Comparison of ENCODE assay signal across 15 cellular contexts in the genomic region with DNA sequence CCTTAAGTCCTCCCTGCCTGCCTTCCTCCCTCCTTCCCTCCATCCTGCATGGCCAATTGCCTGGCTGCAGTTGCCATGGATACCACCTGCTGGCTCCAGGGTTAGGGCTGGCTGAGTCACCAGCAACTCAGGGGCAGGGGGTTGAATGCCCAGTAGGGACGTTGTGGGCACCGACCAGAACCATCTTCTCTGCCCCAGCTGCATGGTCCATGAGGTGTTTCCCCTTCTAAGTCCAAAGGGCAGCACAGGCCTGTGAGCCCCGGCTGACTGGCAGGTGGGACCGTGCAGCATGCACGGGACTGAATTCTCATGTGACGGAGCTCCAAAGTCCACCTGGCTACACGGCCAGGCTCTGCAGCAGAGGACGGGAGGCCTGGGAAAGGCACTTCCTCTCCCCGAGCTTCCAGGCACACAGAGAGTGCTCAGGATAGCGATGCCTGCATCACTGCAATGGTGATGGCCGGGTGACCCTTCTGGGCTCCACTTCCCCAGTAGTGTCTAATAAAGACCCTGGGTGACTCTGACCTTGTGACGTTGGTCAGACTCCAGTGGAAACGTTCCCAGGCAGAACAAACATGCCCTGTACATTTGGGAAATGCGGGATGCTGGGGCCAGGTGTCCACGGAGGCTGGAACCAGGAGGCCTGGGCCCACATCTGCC. TPM values are rescaled to one million over a fixed set of nuclear protein-coding genes. Genes with fewer than 3 reads are reported as not detected.
A peak's percentile ranks its signal among the peaks of the same experiment; 100 is the strongest.
DNase-seq lines count a peak whose midpoint lies in the region; ATAC-seq, FAIRE-seq and TF ChIP-seq lines count a peak whose summit lies in the region.
"Had no signal": no experiment of that assay in that cellular context is flagged by ENCODE, and none has a peak within 500 bp of the region (broad histone marks: within the 10 kb centered on the region; RNA-seq: fewer than 3 reads in every experiment).

No MANE protein-coding gene starts in this region.

- no peaks in the 10 kb centered on the region for H3K79me2 ChIP-seq in K562 (ENCODE audit: control insufficient read depth, insufficient read depth, low read length)

- FAIRE-seq in K562 (lab: Jason Lieb, UNC) = no peak
- FAIRE-seq: frontal cortex had no signal

- ATAC-seq in K562 (no peak), right lobe of liver (peak; percentile 43 to 71 (median 58)), GM21390 (IDR thresholded peaks at IDR 0.05; ENCODE audit: unreplicated experiment) (no peak), GM21825 (IDR thresholded peaks at IDR 0.05; ENCODE audit: unreplicated experiment) (no peak)

- POLR2A ChIA-PET in K562 (lab: Yijun Ruan, JAX) = interaction anchor here (1.5 kb wide), 1 partner anchor 243 kb away, joined by 3 read pairs; the partner anchor contains the start of gene EXOSC2

- WGBS in K562 (ENCODE audit: insufficient coverage, low coverage, missing lambda C conversion rate) = 30% methylated on average over 15 of the region's 15 CpGs
- WGBS in right lobe of liver (ENCODE audit: insufficient coverage, low coverage, low lambda C conversion rate, missing lambda C conversion rate) = 30% methylated on average over 2 of the region's 15 CpGs

- H3K36me3 Mint-ChIP-seq in type B pancreatic cell = no peaks in the 10 kb centered on the region

- no peak overlapping the region for H3K27ac ChIP-seq in K562 (ENCODE audit: extremely low read depth, low read depth, low read length)
- H3K27ac ChIP-seq in right lobe of liver = peak overlapping the region in 2 of 3 donors; percentile 60 to 99

- intact Hi-C loops in K562 (cut with micrococcal nuclease) (no loop called here), right lobe of liver (cut with DNase I) (no loop called here)

- H3K4me1 ChIP-seq in K562 (replicated peaks in 1 of 2; ENCODE audit: control insufficient read depth in 2 of 2, insufficient read depth in 2 of 2, low read length in 2 of 2) (peaks cover 31 to 44% of the 10 kb centered on the region in 2 experiments), right lobe of liver (peaks cover 0 to 69% (median 34%) of the 10 kb centered on the region in 4 donors)

- no peaks in the 10 kb centered on the region for H3K9me3 Mint-ChIP-seq in type B pancreatic cell
- H3K9me3 Mint-ChIP-seq: activated T-helper 17 cell treated with anti-CD3 and anti-CD28 coated beads, Interleukin-2, amount 50 U/mL, for 72 hours; neural crest cell had no signal

- H3K27me3 ChIP-seq in K562 (ENCODE audit: control insufficient read depth in 2 of 2, insufficient read depth in 2 of 2, low read length in 2 of 2) = no peaks in the 10 kb centered on the region; a peak in 1 of 5 replicates
- no peaks in the 10 kb centered on the region for H3K27me3 ChIP-seq in right lobe of liver

- H3K4me3 Mint-ChIP-seq in type B pancreatic cell = peak overlapping the region; percentile 22
- H3K4me3 Mint-ChIP-seq: activated T-helper 17 cell treated with anti-CD3 and anti-CD28 coated beads, Interleukin-2, amount 50 U/mL, for 72 hours; neural crest cell had no signal

- H3K4me2 ChIP-seq in K562 (ENCODE audit: insufficient read depth, low read length) = no peak overlapping the region

- in situ Hi-C loops in K562 (cut with MboI) = loop anchor here (5.0 to 10.0 kb wide), 2 partner anchors 237 to 414 kb away; no protein-coding TSS in a partner anchor

- no peak for TF ChIP-seq CTCF in K562 (IDR thresholded peaks at IDR 0.05 in 2 of 3, conservative IDR thresholded peaks at IDR 0.05 in 1 of 3; ENCODE audit: insufficient read depth in 2 of 3, low read depth in 1 of 3, low read length in 3 of 3)
- no peak for TF ChIP-seq CTCF in right lobe of liver (IDR thresholded peaks at IDR 0.05)
- no peak for TF ChIP-seq CTCF in type B pancreatic cell (conservative IDR thresholded peaks at IDR 0.05)

- no peak for TF ChIP-seq RAD21 in K562 (CRISPR knock-in tag; conservative IDR thresholded peaks at IDR 0.05 in 1 of 2, IDR thresholded peaks at IDR 0.05 in 1 of 2)

- TF ChIP-seq EP300 in K562 (IDR thresholded peaks at IDR 0.05; ENCODE audit: low read length) = no peak

- H3K27me3 Mint-ChIP-seq in type B pancreatic cell = peaks cover 7% of the 10 kb centered on the region

- H3K9ac ChIP-seq in K562 (ENCODE audit: insufficient read depth in 1 of 2, low read depth in 2 of 2, low read length in 2 of 2) = no peak overlapping the region; a peak in 1 of 4 replicates

- CTCF ChIA-PET in K562 (lab: Yijun Ruan, JAX; ENCODE audit: low intra/inter-chr PET ratio) = no interaction called here

- H3K9me1 ChIP-seq in K562 (ENCODE audit: control insufficient read depth, insufficient read depth, low read length) = no peaks in the 10 kb centered on the region

- peak overlapping the region; percentile 76 for H3K27ac Mint-ChIP-seq in type B pancreatic cell
- H3K27ac Mint-ChIP-seq: activated T-helper 17 cell treated with anti-CD3 and anti-CD28 coated beads, Interleukin-2, amount 50 U/mL, for 72 hours had no signal

- no peak overlapping the region for H3K4me3 ChIP-seq in K562
- peak overlapping the region in 2 of 3 donors; percentile 0 to 2 for H3K4me3 ChIP-seq in right lobe of liver

- no peaks in the 10 kb centered on the region for H3K9me3 ChIP-seq in K562 (replicated peaks; ENCODE audit: control insufficient read depth, insufficient read depth, low read depth, low read length)
- H3K9me3 ChIP-seq in right lobe of liver = no peaks in the 10 kb centered on the region

- no TSS peak for BruUV-seq in K562 (replicated peaks; lab: Mats Ljungman, UMichigan)

- peak; percentile 31 for DNase-seq in NCI-H748 (lab: John Stamatoyannopoulos, UW; ENCODE audit: unreplicated experiment)
- no peak for DNase-seq in NCI-H748 treated with DMSO at 0.1 percent for 48 hours (lab: John Stamatoyannopoulos, UW)
- no peak for DNase-seq in K562 (ENCODE audit: extremely low read depth in 1 of 4, low spot score in 3 of 4)
- DNase-seq in right lobe of liver = peak; percentile 78 to 94 (median 92)
- no peak for DNase-seq in type B pancreatic cell (ENCODE audit: extremely low spot score, unreplicated experiment)
- DNase-seq in CD1c-positive myeloid dendritic cell (ENCODE audit: extremely low spot score) = no peak
- DNase-seq: islet precursor cell; Karpas-422; NCI-H446; stimulated activated CD4-positive, alpha-beta T cell treated with anti-CD3 and anti-CD28 coated beads, Interleukin-12 subunit alpha, Interleukin-12 subunit beta, amount 100 ng/mL, for 4 hours had no signal

- H3K36me3 ChIP-seq in K562 (ENCODE audit: control insufficient read depth, insufficient read depth, low read length) (no peaks in the 10 kb centered on the region), right lobe of liver (peaks cover 0 to 16% (median 4%) of the 10 kb centered on the region in 4 donors)

- H2AFZ ChIP-seq in K562 (ENCODE audit: low read depth, low read length) = no peak overlapping the region

- peaks cover 20% of the 10 kb centered on the region for H3K4me1 Mint-ChIP-seq in type B pancreatic cell (ENCODE audit: unreplicated experiment)
- H3K4me1 Mint-ChIP-seq: activated T-helper 17 cell treated with anti-CD3 and anti-CD28 coated beads, Interleukin-2, amount 50 U/mL, for 72 hours had no signal

- no peaks in the 10 kb centered on the region for H4K20me1 ChIP-seq in K562 (replicated peaks; ENCODE audit: control insufficient read depth, insufficient read depth, low read length)

- TF ChIP-seq POLR2A in K562 (conservative IDR thresholded peaks at IDR 0.05) = no peak
- peak; percentile 52 for TF ChIP-seq POLR2A in right lobe of liver (IDR thresholded peaks at IDR 0.05)

TF ChIP-seq in K562, 482 proteins besides CTCF, POLR2A, EP300 and RAD21:
- peak; percentile 49; the same call in 1 of the 2 replicates for TF ChIP-seq SPI1 (IDR thresholded peaks at IDR 0.05; ENCODE audit: borderline replicate concordance, low read depth, low read length)
- TF ChIP-seq ZNF583 (CRISPR knock-in tag; IDR thresholded peaks at IDR 0.05) = no peak
- 0 out of 2 replicates have a peak, but pooled peaks have one; percentile 2 for TF ChIP-seq RBFOX2 (IDR thresholded peaks at IDR 0.05; ENCODE audit: low read depth, low read length)
- TF ChIP-seq ZNF3 (CRISPR knock-in tag; IDR thresholded peaks at IDR 0.05) = no peak
- no peak for TF ChIP-seq ZNF282 (CRISPR knock-in tag; IDR thresholded peaks at IDR 0.05)
- peak; percentile 82 for TF ChIP-seq RFX1 (IDR thresholded peaks at IDR 0.05)

RNA-seq across cellular contexts. Expression of gene ASS1, which starts 5.7 kb away (rescaled TPM):
- 1.7 and 3.4 TPM in 2 replicates for total RNA-seq in K562 (2011; cell fraction: chromatin; rRNA removed; ENCODE audit: low replicate concordance)
- total RNA-seq in K562 (2011; cell fraction: nucleolus; rRNA removed) = 2.6 and 4.0 TPM in 2 replicates
- total RNA-seq in K562 (2011; cell fraction: nucleoplasm; rRNA removed) = 1.6 and 2.4 TPM in 2 replicates
- total RNA-seq in K562 (2014; rRNA removed) = 4.6 and 4.8 TPM in 2 replicates
- 2.2 and 4.2 TPM in 2 replicates for total RNA-seq in K562 (2014; rRNA removed; fragmentation: Illumina TruSeq; extraction: Trizol)
- total RNA-seq in K562 (2015; rRNA removed; fragmentation: Illumina TruSeq; extraction: Trizol) = 1.5 and 1.7 TPM in 2 replicates
- 3.7 TPM in 2 replicates for total RNA-seq in K562 (2021)
- polyA plus RNA-seq in K562 (2011; rRNA removed) = 2.9 and 4.7 TPM in 2 replicates
- polyA plus RNA-seq in K562 (2011; cell fraction: cytosol; rRNA removed) = 3.0 and 5.3 TPM in 2 replicates
- 1.8 and 3.1 TPM in 2 replicates for polyA plus RNA-seq in K562 (2011; cell fraction: nucleus; rRNA removed)
- polyA plus RNA-seq in K562 (2012) = 2.6 and 82.8 TPM in 2 replicates
- 5.7 and 5.9 TPM in 2 replicates for polyA plus RNA-seq in K562 (2014; fragmentation: Illumina TruSeq; extraction: Trizol)
- 1 to 10 TPM; 1.7 to 3.6 TPM for polyA plus RNA-seq in K562 (2014; fragmentation: Nextera tagmentation; extraction: Ambion mirVana)
- polyA plus RNA-seq in K562 (2014; rRNA removed) = 3.8 and 6.5 TPM in 2 replicates
- 1.8 and 4.5 TPM in 2 replicates for polyA minus RNA-seq in K562 (2011; rRNA and poly(A)+ RNA removed)
- polyA minus RNA-seq in K562 (2011; cell fraction: cytosol; rRNA and poly(A)+ RNA removed) = 13.4 and 14.5 TPM in 2 replicates
- 2.6 and 3.0 TPM in 2 replicates for polyA minus RNA-seq in K562 (2011; cell fraction: nucleus; rRNA and poly(A)+ RNA removed)
- total RNA-seq in right lobe of liver = 1,000 to 10,000 TPM in 3 of 6 experiments, 100 to 1,000 TPM in 3; 437 to 1,278 (median 1,014) TPM
- total RNA-seq in type B pancreatic cell (ENCODE audit: low replicate concordance) = 29.1 and 80.1 TPM in 2 replicates

Comparison
In these comparisons a context has a peak if more than half of its experiments do, and no peak if none do; other contexts are left out.
1. DNase-seq: peak in NCI-H748 (single experiment) and right lobe of liver (3 of 3); none in NCI-H748 treated with DMSO at 0.1 percent for 48 hours (single experiment), K562 (0 of 4), type B pancreatic cell (single experiment) and CD1c-positive myeloid dendritic cell (single experiment).
2. ATAC-seq: peak in right lobe of liver (4 of 4); none in K562 (single experiment), GM21390 (single experiment) and GM21825 (single experiment).